13 cellular contexts compared by ENCODE assay signal in genomic region chr14:22613091-22613695, GRCh38. TPM values are rescaled to one million over a fixed set of nuclear protein-coding genes. Genes with fewer than 3 reads are reported as not detected.
DNase-seq lines count a peak whose midpoint lies in the region; ATAC-seq and TF ChIP-seq lines count a peak whose summit lies in the region.
"Had no signal": no experiment of that assay in that cellular context is flagged by ENCODE, and none has a peak within 500 bp of the region (broad histone marks: within the 10 kb centered on the region; RNA-seq: fewer than 3 reads in every experiment).

No MANE protein-coding gene starts in this region.

- H2AFZ ChIP-seq in ACC112 (ENCODE audit: low read length, unreplicated experiment) (no peak overlapping the region), PC-3 (ENCODE audit: low read length) (no peak overlapping the region), neuronal stem cell (ENCODE audit: low read length) (no peak overlapping the region)

- H3K9me3 ChIP-seq in PC-3 (ENCODE audit: low read length) (no peaks in the 10 kb centered on the region), neuronal stem cell (replicated peaks in 1 of 2; ENCODE audit: control insufficient read depth in 2 of 2, insufficient read depth in 1 of 2, low read depth in 1 of 2, low read length in 2 of 2) (no peaks in the 10 kb centered on the region)

- H3K9ac ChIP-seq in PC-3 (ENCODE audit: low read length) = no peak overlapping the region
- H3K9ac ChIP-seq in neuronal stem cell (ENCODE audit: low read depth, low read length, poor library complexity) = no peak overlapping the region

- POLR2A ChIA-PET in PC-3 (lab: Charles Lee; ENCODE audit: unreplicated experiment) = interaction anchor here (0.5 kb wide), 1 partner anchor 29 kb away, joined by 3 read pairs; no protein-coding TSS in a partner anchor

- no peaks in the 10 kb centered on the region for H4K20me1 ChIP-seq in PC-3 (ENCODE audit: low read length)

- no peak overlapping the region for H4K8ac ChIP-seq in neuronal stem cell (ENCODE audit: low read depth, low read length)

- H3K4me1 ChIP-seq in ACC112 (ENCODE audit: control insufficient read depth, insufficient read depth, low read length, unreplicated experiment) (peaks cover 21% of the 10 kb centered on the region), PC-3 (ENCODE audit: insufficient read depth, low read length) (peaks cover 25% of the 10 kb centered on the region), neuronal stem cell (ENCODE audit: control insufficient read depth in 2 of 2, insufficient read depth in 1 of 2, low read depth in 1 of 2, low read length in 2 of 2) (peaks cover 0 to 3% of the 10 kb centered on the region in 2 donors)

- CTCF ChIA-PET in PC-3 (lab: Charles Lee) = no interaction called here

- H3K4me3 ChIP-seq in ACC112 (ENCODE audit: low read depth, low read length) (no peak overlapping the region), PC-3 (ENCODE audit: low read length) (no peak overlapping the region), neuronal stem cell (ENCODE audit: low read length in 2 of 2) (no peak overlapping the region)
- H3K4me3 ChIP-seq: coronary artery had no signal

- 0 out of 2 replicates have a peak, but pooled peaks have one; percentile 19 for TF ChIP-seq CTCF in PC-3 (conservative IDR thresholded peaks at IDR 0.05; ENCODE audit: low read depth, low read length)

- no peak overlapping the region for H2BK15ac ChIP-seq in neuronal stem cell (ENCODE audit: low read length)

- H2BK120ac ChIP-seq in neuronal stem cell (ENCODE audit: low read depth, low read length) = no peak overlapping the region

- peak overlapping the region; percentile 21 for H3K14ac ChIP-seq in neuronal stem cell (ENCODE audit: low read length)

- H3K4ac ChIP-seq in neuronal stem cell (ENCODE audit: low read length) = no peak overlapping the region

- H3K36me3 ChIP-seq in ACC112 (ENCODE audit: insufficient read depth, low read length) (peaks cover 18% of the 10 kb centered on the region), PC-3 (ENCODE audit: low read depth, low read length) (peaks cover 18% of the 10 kb centered on the region), neuronal stem cell (replicated peaks in 1 of 2; ENCODE audit: control insufficient read depth in 2 of 2, insufficient read depth in 2 of 2, low read length in 2 of 2) (peaks cover 12 to 20% of the 10 kb centered on the region in 2 donors)

- no peak for DNase-seq in PC-3
- DNase-seq in dermis blood vessel endothelial cell = peak; percentile 26
- DNase-seq in neuronal stem cell (ENCODE audit: low spot score) = no peak
- no peak for DNase-seq in NCI-H1694 treated with DMSO at 0.1 percent for 48 hours (lab: John Stamatoyannopoulos, UW)
- DNase-seq in posterior vena cava (ENCODE audit: low spot score) = no peak
- DNase-seq: activated CD8-positive, alpha-beta memory T cell treated with anti-CD3 and anti-CD28 coated beads, Interleukin-2, amount 50 U/mL, for 48 hours; NCI-H1092; stimulated activated CD4-positive, alpha-beta T cell treated with anti-CD3 and anti-CD28 coated beads, Interleukin-1b, Interleukin-23, amount 100 ng/mL, for 48 hours; T1000 had no signal

- no TSS peak for BruUV-seq in PC-3 (replicated peaks; lab: Mats Ljungman, UMichigan)

- no peak overlapping the region for H2AK5ac ChIP-seq in neuronal stem cell (ENCODE audit: low read depth, low read length)

- no peak overlapping the region for H3K18ac ChIP-seq in neuronal stem cell (ENCODE audit: low read length)

- H3K9me2 ChIP-seq in PC-3 (replicated peaks; ENCODE audit: low read length) = no peaks in the 10 kb centered on the region

- WGBS in neuronal stem cell (ENCODE audit: extremely low coverage in 2 of 2, insufficient read length in 2 of 2, insufficient replicate concordance in 1 of 2), 2 donors = no CpG with 5 or more reads among the region's 2 CpGs

- H3K79me2 ChIP-seq in ACC112 (ENCODE audit: control insufficient read depth, insufficient read depth, low read length, unreplicated experiment) (no peaks in the 10 kb centered on the region), PC-3 (ENCODE audit: low read length) (no peaks in the 10 kb centered on the region)

- ATAC-seq in PC-3 = no peak
- no peak for ATAC-seq in HG03108 (IDR thresholded peaks at IDR 0.05; ENCODE audit: unreplicated experiment)
- no peak for ATAC-seq in GM21723 (IDR thresholded peaks at IDR 0.05; ENCODE audit: unreplicated experiment)

- peak overlapping the region; percentile 60; the same call in 1 of the 2 replicates for H3K4me2 ChIP-seq in PC-3 (ENCODE audit: low read length)
- no peak overlapping the region for H3K4me2 ChIP-seq in neuronal stem cell (ENCODE audit: insufficient read depth, low read length, poor library complexity, severe bottlenecking)

- H2BK5ac ChIP-seq in neuronal stem cell (ENCODE audit: low read length) = no peak overlapping the region

- H4K91ac ChIP-seq in neuronal stem cell (ENCODE audit: low read depth, low read length, poor library complexity) = no peak overlapping the region

- no peaks in the 10 kb centered on the region for H3K79me1 ChIP-seq in neuronal stem cell (ENCODE audit: low read depth, low read length)

- peaks cover 2% of the 10 kb centered on the region for H3F3A ChIP-seq in PC-3 (ENCODE audit: low read length, unreplicated experiment)

- H3K27me3 ChIP-seq in ACC112 (ENCODE audit: insufficient read depth, low read length) = no peaks in the 10 kb centered on the region
- no peaks in the 10 kb centered on the region for H3K27me3 ChIP-seq in PC-3 (ENCODE audit: low read length)
- H3K27me3 ChIP-seq in neuronal stem cell (ENCODE audit: control insufficient read depth in 3 of 3, insufficient read depth in 3 of 3, low read depth in 1 of 3, low read length in 3 of 3) = no peaks in the 10 kb centered on the region

- H3K27ac ChIP-seq in ACC112 (ENCODE audit: low read depth, low read length) (peak overlapping the region; percentile 95), PC-3 (ENCODE audit: low read length) (peak overlapping the region; percentile 65), neuronal stem cell (replicated peaks; ENCODE audit: low read length) (no peak overlapping the region)

- H2BK12ac ChIP-seq in neuronal stem cell (ENCODE audit: low read length) = no peak overlapping the region

- H3K23ac ChIP-seq in neuronal stem cell (ENCODE audit: low read depth, low read length, poor library complexity) = no peak overlapping the region

- intact Hi-C loops in PC-3 (cut with micrococcal nuclease) (loop anchor here (5.0 kb wide), 1 partner anchor 39 kb away; no protein-coding TSS in a partner anchor), posterior vena cava (cut with DNase I) (no loop called here)

RNA-seq across cellular contexts. Expression of gene ABHD4, which starts 15.1 kb away (rescaled TPM):
- total RNA-seq in PC-3 (2014; rRNA removed) (9.1 and 9.6 TPM in 2 replicates), dermis blood vessel endothelial cell (14.3 and 19.3 TPM in 2 replicates), posterior vena cava (10 to 100 TPM; 31.2 to 36.7 TPM)
- 21.7 TPM for polyA plus RNA-seq in neuronal stem cell (2013, experiment 1 of 2)
- 20.3 TPM for polyA plus RNA-seq in neuronal stem cell (2013, experiment 2 of 2)

RNA-seq across cellular contexts. Expression of gene DAD1, which starts 24.2 kb away (rescaled TPM):
- total RNA-seq in PC-3 (2014; rRNA removed) = 228 and 258 TPM in 2 replicates
- 270 and 389 TPM in 2 replicates for total RNA-seq in dermis blood vessel endothelial cell
- 182 TPM for polyA plus RNA-seq in neuronal stem cell (2013, experiment 1 of 2)
- polyA plus RNA-seq in neuronal stem cell (2013, experiment 2 of 2) = 180 TPM
- 100 to 1,000 TPM; 160 to 182 TPM for total RNA-seq in posterior vena cava

RNA-seq across cellular contexts. Expression of gene OR6J1, which starts 31.0 kb away (rescaled TPM):
- total RNA-seq in PC-3 (2014; rRNA removed) (not detected in 2 replicates), dermis blood vessel endothelial cell (not detected in 2 replicates), posterior vena cava (not detected)
- not detected for polyA plus RNA-seq in neuronal stem cell (2013, experiment 1 of 2)
- polyA plus RNA-seq in neuronal stem cell (2013, experiment 2 of 2) = not detected
